26 cellular contexts compared by ENCODE assay signal in genomic region chr2:194556639-194557038, GRCh38.
"Had no signal": no experiment of that assay in that cellular context is flagged by ENCODE, and none has a peak within 500 bp of the region (broad histone marks: within the 10 kb centered on the region; RNA-seq: fewer than 3 reads in every experiment).

No MANE protein-coding gene starts in this region.

- FAIRE-seq: bronchial epithelial cell had no signal

- DNase-seq: activated CD4-positive, alpha-beta T cell treated with anti-CD3 and anti-CD28 coated beads, Interleukin-2, amount 10 ng/mL, durations not matched to agents 24 days and 14 days; activated CD4-positive, alpha-beta T cell treated with anti-CD3 and anti-CD28 coated beads, Interleukin-2, amount 50 U/mL, for 4 hours; activated CD4-positive, CD25-positive, alpha-beta regulatory T cell; activated CD8-positive, alpha-beta T cell treated with anti-CD3 and anti-CD28 coated beads, Interleukin-2, amount 10 ng/mL, durations not matched to agents 7 days and 5 days; activated gamma-delta T cell; activated naive CD4-positive, alpha-beta T cell treated with Interleukin-2 at 50 U/mL for 16 hours; activated T-cell treated with anti-CD3 and anti-CD28 coated beads, Interleukin-2, amount 50 U/mL, for 24 hours; adrenal gland; caudate nucleus; cerebellar nuclear complex; MM.1S; MV-4-11; NCI-H1092; NCI-H1436 treated with DMSO at 0.1 percent for 48 hours; NCI-H1694 treated with DMSO at 0.1 percent for 48 hours; NCI-H2029; NCI-H2107; NCI-H446 treated with DMSO at 0.1 percent for 48 hours; NCI-H524; SHP77 treated with DMSO at 0.1 percent for 48 hours; T1000; WERI-Rb-1 had no signal

- ATAC-seq: activated CD8-positive, alpha-beta T cell treated with anti-CD3 and anti-CD28 coated beads, Interleukin-2, amount 10 ng/mL, durations not matched to agents 7 days and 5 days; Panc1 had no signal

- H3K4me1 ChIP-seq: adrenal gland, SJSA1 had no signal

- H3K27me3 ChIP-seq: adrenal gland, SJSA1 had no signal

- H3K4me2 ChIP-seq: KMS-11 had no signal

- H3K9me3 ChIP-seq: adrenal gland had no signal

- H3K4me3 ChIP-seq: adrenal gland, SJSA1 had no signal

- H3K27ac ChIP-seq: adrenal gland, KMS-11, SJSA1, WERI-Rb-1 had no signal

- H3K9ac ChIP-seq: KMS-11 had no signal

- H3K36me3 ChIP-seq: adrenal gland, SJSA1, WERI-Rb-1 had no signal
